In genomic region chr3:52982839-52983238, GRCh38 we compare ENCODE assay signal across 10 cellular contexts.
DNase-seq lines count a peak whose midpoint lies in the region; ATAC-seq, FAIRE-seq and TF ChIP-seq lines count a peak whose summit lies in the region.
"Had no signal": no experiment of that assay in that cellular context is flagged by ENCODE, and none has a peak within 500 bp of the region (broad histone marks: within the 10 kb centered on the region; RNA-seq: fewer than 3 reads in every experiment).

No MANE protein-coding gene starts in this region.

- peak overlapping the region; percentile 35 for H3K27ac ChIP-seq in VCaP

- no peak for TF ChIP-seq CTCF in VCaP (conservative IDR thresholded peaks at IDR 0.05)

- peak; percentile 47 for ATAC-seq in GM19043 (IDR thresholded peaks at IDR 0.05; ENCODE audit: low read depth, unreplicated experiment)
- ATAC-seq in HG03095 (IDR thresholded peaks at IDR 0.05; ENCODE audit: unreplicated experiment), result peak; percentile 36
- ATAC-seq in left lobe of liver, result no peak

- DNase-seq in CD1c-positive myeloid dendritic cell (ENCODE audit: extremely low spot score), result peak; percentile 7
- DNase-seq in NCI-H82 (lab: John Stamatoyannopoulos, UW), result no peak
- DNase-seq in urothelium cell line (ENCODE audit: low spot score), result no peak
- DNase-seq in SKM-1 treated with dmso at 0.1 percent for 144 hours (lab: John Stamatoyannopoulos, UW; ENCODE audit: unreplicated experiment), result no peak
- DNase-seq in left lobe of liver (ENCODE audit: low spot score), result no peak
- DNase-seq: Caco-2, erythroblast had no signal

- no peak for FAIRE-seq in urothelium cell line (lab: Jason Lieb, UNC)
